ENCODE assay signal across 9 cellular contexts in the genomic region with DNA sequence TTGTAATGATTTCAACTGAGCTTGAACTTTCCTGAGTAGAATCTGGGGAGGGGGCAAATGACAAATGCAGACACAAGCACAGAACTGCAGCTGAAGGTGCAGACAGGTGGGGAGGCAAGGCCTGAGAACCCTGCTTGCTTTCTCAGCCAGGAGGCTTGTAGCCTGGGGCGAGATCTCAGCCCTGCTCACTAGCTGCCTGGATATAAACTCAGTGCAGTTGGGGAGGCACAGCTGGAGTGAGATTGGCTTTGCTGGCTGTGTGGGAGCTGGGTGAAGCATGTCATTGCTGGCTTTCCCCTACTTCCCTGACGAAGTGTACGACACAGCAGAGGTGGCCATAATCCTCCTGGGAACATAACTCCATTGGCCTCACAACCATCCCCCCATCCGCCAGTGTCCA. TPM values are rescaled to one million over a fixed set of nuclear protein-coding genes. Genes with fewer than 3 reads are reported as not detected.
"Had no signal": no experiment of that assay in that cellular context is flagged by ENCODE, and none has a peak within 500 bp of the region (broad histone marks: within the 10 kb centered on the region; RNA-seq: fewer than 3 reads in every experiment).

No MANE protein-coding gene starts in this region.

- H3K4me3 ChIP-seq: GM12878 had no signal

- ATAC-seq: GM12878 had no signal

- DNase-seq: GDM1, GF-D8 had no signal

- FAIRE-seq: G401.6, GM12878, GM12891, GM12892, GM18507, GM19239 had no signal

RNA-seq across cellular contexts. Expression of gene NEXMIF, which starts 55.5 kb away (rescaled TPM):
- total RNA-seq: G401 had no signal
